Comparison of ENCODE assay signal across 17 cellular contexts in the genomic region with DNA sequence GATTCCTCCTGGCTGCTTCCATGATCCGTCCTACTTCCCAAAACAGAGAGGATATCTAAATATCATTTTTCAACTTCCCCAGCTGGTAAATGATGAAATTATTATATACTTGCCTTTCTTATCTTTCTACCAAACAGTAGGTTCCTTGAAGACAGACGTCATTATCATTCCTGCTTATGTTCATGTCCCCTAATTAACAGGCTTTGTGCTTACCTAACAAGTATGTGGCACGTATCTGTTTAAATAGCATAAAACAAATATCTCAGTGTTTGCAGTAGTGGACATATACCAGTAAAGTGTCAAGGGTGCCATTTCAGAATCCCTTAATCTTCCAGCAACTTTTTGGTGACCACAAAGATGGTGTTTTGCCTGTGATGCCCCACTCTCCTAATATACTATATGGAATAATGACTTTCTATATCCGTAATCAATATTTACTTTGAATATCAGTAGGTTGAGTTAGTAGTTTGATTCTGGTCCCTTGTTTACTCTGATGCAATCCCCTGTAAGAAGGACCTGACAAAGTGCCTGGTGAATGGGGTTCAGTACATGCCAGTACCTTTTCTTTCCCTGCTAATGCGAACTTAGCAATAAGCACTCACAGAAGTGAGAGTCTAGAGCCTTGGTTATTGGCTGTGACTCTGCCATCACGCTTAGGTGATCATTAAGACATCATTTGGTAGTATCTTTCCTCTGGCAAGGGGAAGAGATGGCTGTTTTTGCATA.
A peak's percentile ranks its signal among the peaks of the same experiment; 100 is the strongest.
DNase-seq lines count a peak whose midpoint lies in the region; ATAC-seq and TF ChIP-seq lines count a peak whose summit lies in the region.
"Had no signal": no experiment of that assay in that cellular context is flagged by ENCODE, and none has a peak within 500 bp of the region (broad histone marks: within the 10 kb centered on the region; RNA-seq: fewer than 3 reads in every experiment).

No MANE protein-coding gene starts in this region.

- H3K9ac ChIP-seq in rectal smooth muscle tissue (ENCODE audit: low read length): no peak overlapping the region
- H3K9ac ChIP-seq in Karpas-422 (ENCODE audit: low read length): no peak overlapping the region
- H3K9ac ChIP-seq: BLaER1 had no signal

- 65% methylated on average over 6 of the region's 6 CpGs for WGBS in right cardiac atrium
- WGBS in right lobe of liver (ENCODE audit: insufficient coverage, low coverage, low lambda C conversion rate, missing lambda C conversion rate): 30% methylated on average over 4 of the region's 6 CpGs

- H3K9me2 ChIP-seq in Karpas-422 (replicated peaks; ENCODE audit: insufficient read depth, low read length): no peaks in the 10 kb centered on the region

- no peak for TF ChIP-seq POLR2A in right lobe of liver (IDR thresholded peaks at IDR 0.05)

- no peak overlapping the region for H3K4me3 ChIP-seq in right cardiac atrium (ENCODE audit: low read length)
- no peak overlapping the region for H3K4me3 ChIP-seq in right lobe of liver
- peak overlapping the region; percentile 51 for H3K4me3 ChIP-seq in rectal smooth muscle tissue (ENCODE audit: low read length)
- no peak overlapping the region for H3K4me3 ChIP-seq in Karpas-422 (ENCODE audit: low read length)
- H3K4me3 ChIP-seq: BLaER1, lung, spleen, vagina had no signal

- H3K27ac ChIP-seq in right cardiac atrium (ENCODE audit: low read length): peak overlapping the region; percentile 89
- H3K27ac ChIP-seq in right lobe of liver: no peak overlapping the region
- H3K27ac ChIP-seq in rectal smooth muscle tissue (ENCODE audit: low read depth, low read length): peak overlapping the region; percentile 96
- no peak overlapping the region for H3K27ac ChIP-seq in Karpas-422 (ENCODE audit: low read length)
- H3K27ac ChIP-seq: BLaER1, spleen, vagina had no signal

- H4K20me1 ChIP-seq in Karpas-422 (ENCODE audit: insufficient read depth, low read depth, low read length): no peaks in the 10 kb centered on the region
- H4K20me1 ChIP-seq: BLaER1 had no signal

- no peak for TF ChIP-seq CTCF in right lobe of liver (IDR thresholded peaks at IDR 0.05)

- H3K4me1 ChIP-seq in right cardiac atrium (ENCODE audit: control insufficient read depth, insufficient read depth, low read length) (peaks cover 5% of the 10 kb centered on the region), right lobe of liver (peaks cover 0 to 4% (median 0%) of the 10 kb centered on the region in 4 donors), rectal smooth muscle tissue (ENCODE audit: control insufficient read depth, insufficient read depth, low read length) (peaks cover 39% of the 10 kb centered on the region), Karpas-422 (ENCODE audit: low read length) (no peaks in the 10 kb centered on the region)

- DNase-seq in right cardiac atrium (no peak), Right ventricle myocardium superior (no peak), right lobe of liver (no peak), nucleus accumbens (lab: John Stamatoyannopoulos, UW) (no peak), Karpas-422 (no peak)
- DNase-seq: activated CD4-positive, alpha-beta T cell treated with anti-CD3 and anti-CD28 coated beads, Interleukin-2, amount 10 ng/mL, durations not matched to agents 24 days and 14 days; activated effector memory CD4-positive, alpha-beta T cell treated with Interleukin-2 at 50 U/mL for 16 hours; naive thymus-derived CD8-positive, alpha-beta T cell; NCI-H146; spleen; stimulated activated CD4-positive, alpha-beta T cell treated with anti-CD3 and anti-CD28 coated beads, Interleukin-4, amount 100 ng/mL, for 24 hours had no signal

- no peaks in the 10 kb centered on the region for H3K36me3 ChIP-seq in right lobe of liver
- H3K36me3 ChIP-seq in rectal smooth muscle tissue (ENCODE audit: control insufficient read depth, insufficient read depth, low read length): no peaks in the 10 kb centered on the region
- H3K36me3 ChIP-seq in Karpas-422 (ENCODE audit: insufficient read depth, low read length): no peaks in the 10 kb centered on the region
- H3K36me3 ChIP-seq: BLaER1, spleen, vagina had no signal

- intact Hi-C loops in right cardiac atrium (cut with DNase I): no loop called here
- intact Hi-C loops in Right ventricle myocardium superior (cut with DNase I): no loop called here
- intact Hi-C loops in right lobe of liver (cut with DNase I): no loop called here

- H3K79me2 ChIP-seq in Karpas-422 (ENCODE audit: low read length): no peaks in the 10 kb centered on the region

- H2AFZ ChIP-seq in Karpas-422 (ENCODE audit: low read length): no peak overlapping the region

- H3K27me3 ChIP-seq in right cardiac atrium (ENCODE audit: control insufficient read depth, insufficient read depth) (no peaks in the 10 kb centered on the region), right lobe of liver (no peaks in the 10 kb centered on the region), rectal smooth muscle tissue (ENCODE audit: control insufficient read depth, insufficient read depth, low read length) (no peaks in the 10 kb centered on the region), Karpas-422 (ENCODE audit: low read length) (no peaks in the 10 kb centered on the region)
- H3K27me3 ChIP-seq: BLaER1, spleen, vagina had no signal

- H3K9me3 ChIP-seq in right cardiac atrium (ENCODE audit: control insufficient read depth, low read length) (peaks cover 4% of the 10 kb centered on the region), right lobe of liver (no peaks in the 10 kb centered on the region), Karpas-422 (ENCODE audit: low read length) (no peaks in the 10 kb centered on the region)
- H3K9me3 ChIP-seq: vagina had no signal

- ATAC-seq in right cardiac atrium (no peak), Right ventricle myocardium superior (ENCODE audit: poor library complexity) (no peak), right lobe of liver (peak in 3 of 4 donors; percentile 19 to 54 (median 34)), GM18498 (IDR thresholded peaks at IDR 0.05; ENCODE audit: unreplicated experiment) (no peak), HG02642 (IDR thresholded peaks at IDR 0.05; ENCODE audit: poor library complexity, unreplicated experiment) (no peak)
- ATAC-seq: naive thymus-derived CD8-positive, alpha-beta T cell had no signal

- H3K4me2 ChIP-seq in Karpas-422 (ENCODE audit: low read depth, low read length, poor library complexity, severe bottlenecking): no peak overlapping the region
- H3K4me2 ChIP-seq: BLaER1 had no signal

Comparison
In these comparisons a context has a peak if more than half of its experiments do, and no peak if none do; other contexts are left out.
1. ATAC-seq: peak in right lobe of liver (3 of 4); none in right cardiac atrium (0 of 2), Right ventricle myocardium superior (single experiment), GM18498 (single experiment) and HG02642 (single experiment).
2. H3K27ac ChIP-seq: peak in right cardiac atrium (single experiment) and rectal smooth muscle tissue (single experiment); none in right lobe of liver (0 of 3) and Karpas-422 (single experiment).